ENCODE assay signal across 10 cellular contexts in genomic region chr7:72953901-72954562, GRCh38. TPM values are rescaled to one million over a fixed set of nuclear protein-coding genes. Genes with fewer than 3 reads are reported as not detected.
DNase-seq lines count a peak whose midpoint lies in the region; ATAC-seq and TF ChIP-seq lines count a peak whose summit lies in the region.
"Not testable (repeated sequence)": the region's sequence is repeated elsewhere in the genome, so short reads cannot be mapped to it uniquely, and the experiment has no call there.
"Had no signal": no experiment of that assay in that cellular context is flagged by ENCODE, and none has a peak within 500 bp of the region (broad histone marks: within the 10 kb centered on the region; RNA-seq: fewer than 3 reads in every experiment).

No MANE protein-coding gene starts in this region.

- H2AFZ ChIP-seq in OCI-LY1 (ENCODE audit: low read length); parathyroid adenoma: not testable (repeated sequence)

- H3F3A ChIP-seq in OCI-LY1 (ENCODE audit: insufficient read depth, low read length), result not testable (repeated sequence)

- not testable (repeated sequence) for H3K4me1 ChIP-seq in OCI-LY1 (ENCODE audit: insufficient read depth, low read length, severe bottlenecking); body of pancreas; right atrium auricular region; parathyroid adenoma

- not testable (repeated sequence) for H3K27me3 ChIP-seq in OCI-LY1 (ENCODE audit: insufficient read depth, low read length); body of pancreas; right atrium auricular region; parathyroid adenoma (ENCODE audit: control insufficient read depth, insufficient read depth, low read length)

- not testable (repeated sequence) for H3K36me3 ChIP-seq in OCI-LY1 (ENCODE audit: insufficient read depth, low read length); body of pancreas (replicated peaks in 1 of 2; ENCODE audit: insufficient read depth in 1 of 2, low read depth in 2 of 2); right atrium auricular region; parathyroid adenoma (ENCODE audit: control insufficient read depth, insufficient read depth, low read length)

- not testable (repeated sequence) for TF ChIP-seq CTCF in AG09309 (IDR thresholded peaks at IDR 0.05; ENCODE audit: control insufficient read depth, insufficient read depth, low read depth, low read length, missing control alignments); OCI-LY1 (IDR thresholded peaks at IDR 0.05; ENCODE audit: low read length); body of pancreas (IDR thresholded peaks at IDR 0.05); right atrium auricular region (IDR thresholded peaks at IDR 0.05); parathyroid adenoma (IDR thresholded peaks at IDR 0.05)

- not testable (repeated sequence) for H3K79me2 ChIP-seq in OCI-LY1 (ENCODE audit: insufficient read depth, low read length); parathyroid adenoma

- peak overlapping the region; percentile 47; the same call in 1 of the 2 replicates for H3K9ac ChIP-seq in OCI-LY1 (ENCODE audit: low read length)
- not testable (repeated sequence) for H3K9ac ChIP-seq in parathyroid adenoma

- not testable (repeated sequence) for H3K9me3 ChIP-seq in OCI-LY1 (ENCODE audit: low read length); body of pancreas; right atrium auricular region; parathyroid adenoma (ENCODE audit: control insufficient read depth, low read length)

- not testable (repeated sequence) for DNase-seq in AG09309 (ENCODE audit: low read depth); body of pancreas; right atrium auricular region (ENCODE audit: low spot score)

- not testable (repeated sequence) for H3K9me2 ChIP-seq in OCI-LY1 (ENCODE audit: low read depth, low read length)

- intact Hi-C loops in body of pancreas (cut with DNase I), result not testable (repeated sequence)

- ATAC-seq in GM18873 (IDR thresholded peaks at IDR 0.05; ENCODE audit: low FRiP score, unreplicated experiment), result peak; percentile 38
- peak; percentile 44 for ATAC-seq in GM21825 (IDR thresholded peaks at IDR 0.05; ENCODE audit: unreplicated experiment)
- ATAC-seq in HG03097 (IDR thresholded peaks at IDR 0.05; ENCODE audit: low FRiP score, unreplicated experiment), result peak; percentile 35
- ATAC-seq in body of pancreas, result peak; percentile 56

- 17% methylated on average over 1 of the region's 43 CpGs; no CpG with 5 or more reads in 1 of the 2 donors for WGBS in body of pancreas, 2 donors

- not testable (repeated sequence) for TF ChIP-seq POLR2A in body of pancreas (IDR thresholded peaks at IDR 0.05)

- peak overlapping the region; percentile 66; the same call in 1 of the 2 replicates for H3K4me2 ChIP-seq in OCI-LY1 (ENCODE audit: low read length)
- H3K4me2 ChIP-seq in parathyroid adenoma (ENCODE audit: low read length), result not testable (repeated sequence)

- peak overlapping the region; percentile 32 for H3K4me3 ChIP-seq in AG09309 (ENCODE audit: control insufficient read depth, low read depth, low read length)
- peak overlapping the region; percentile 60 for H3K4me3 ChIP-seq in OCI-LY1 (ENCODE audit: low read depth, low read length, poor library complexity, severe bottlenecking)
- not testable (repeated sequence) for H3K4me3 ChIP-seq in body of pancreas
- peak overlapping the region; percentile 47 to 48 for H3K4me3 ChIP-seq in right atrium auricular region
- peak overlapping the region; percentile 22 for H3K4me3 ChIP-seq in parathyroid adenoma (ENCODE audit: low read depth, low read length)

- H4K20me1 ChIP-seq in OCI-LY1 (ENCODE audit: insufficient read depth, low read length), result not testable (repeated sequence)

- not testable (repeated sequence) for H3K27ac ChIP-seq in OCI-LY1 (ENCODE audit: low read depth, low read length, poor library complexity, severe bottlenecking); body of pancreas; right atrium auricular region; parathyroid adenoma

RNA-seq across cellular contexts. Expression of gene TRIM74, which starts 15.2 kb away (rescaled TPM):
- total RNA-seq in body of pancreas (1 to 10 TPM in 1 of 2 donors, not detected in 1; 3.3 TPM), right atrium auricular region (not detected)
- total RNA-seq: G401, SJCRH30 had no signal

RNA-seq across cellular contexts. Expression of gene POM121, which starts 29.1 kb away (rescaled TPM):
- total RNA-seq in body of pancreas (10 to 100 TPM; 14.0 to 22.1 TPM), right atrium auricular region (10 to 100 TPM; 11.9 to 17.1 TPM)
